8 cellular contexts compared by ENCODE assay signal in the genomic region with DNA sequence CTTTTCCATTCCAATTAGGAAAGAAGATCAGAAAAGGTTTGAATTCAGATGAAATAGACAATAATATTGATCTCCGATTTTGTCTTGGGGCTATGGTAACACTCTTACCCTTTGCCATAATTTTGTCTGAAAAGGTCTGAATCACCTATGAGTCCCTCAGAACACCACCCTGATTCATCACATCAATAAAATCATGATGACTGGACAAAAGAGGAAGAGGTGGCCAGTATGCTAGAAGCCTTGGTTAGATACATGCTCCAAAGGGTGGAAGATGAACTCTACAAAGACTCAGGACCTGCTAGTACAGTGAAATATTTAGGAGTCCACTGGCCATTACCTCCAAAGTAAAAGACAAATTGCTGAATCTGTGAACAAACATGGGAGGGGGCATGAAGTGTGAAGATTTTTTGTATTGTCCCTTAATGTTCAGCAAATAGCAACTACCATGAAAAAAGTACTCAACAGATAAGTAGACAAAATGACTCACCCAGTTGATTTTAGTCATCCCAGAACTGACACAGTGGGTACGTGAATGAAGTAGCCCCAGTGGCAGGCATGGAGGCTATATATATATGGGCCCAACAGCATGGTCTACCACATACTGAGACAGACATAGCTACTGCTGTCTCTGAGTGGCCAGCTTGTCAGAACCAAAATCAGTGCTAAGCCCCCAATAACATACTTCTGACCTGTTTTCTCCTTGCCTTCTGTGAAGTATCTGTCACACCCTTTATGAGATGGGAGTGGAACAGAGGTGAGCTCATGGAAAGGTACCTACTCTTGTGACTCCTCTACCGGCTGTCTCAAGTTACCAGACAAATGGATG. TPM values are rescaled to one million over a fixed set of nuclear protein-coding genes. Genes with fewer than 3 reads are reported as not detected.
A peak's percentile ranks its signal among the peaks of the same experiment; 100 is the strongest.
DNase-seq lines count a peak whose midpoint lies in the region; ATAC-seq and TF ChIP-seq lines count a peak whose summit lies in the region.

No MANE protein-coding gene starts in this region.

- ATAC-seq in HG03175 (IDR thresholded peaks at IDR 0.05; ENCODE audit: unreplicated experiment), result peak; percentile 90

- 68 to 82% methylated on average over 3 of the region's 3 CpGs for WGBS in esophagus squamous epithelium, 2 donors

- TF ChIP-seq POLR2A in Peyer's patch (IDR thresholded peaks at IDR 0.05), result no peak
- TF ChIP-seq POLR2A in esophagus squamous epithelium (IDR thresholded peaks at IDR 0.05), result no peak

- no peak overlapping the region for H3K27ac ChIP-seq in Peyer's patch
- no peak overlapping the region for H3K27ac ChIP-seq in esophagus squamous epithelium

- DNase-seq in activated effector memory CD4-positive, alpha-beta T cell treated with anti-CD3 and anti-CD28 coated beads, Interleukin-2, amount 50 U/mL, for 16 hours, result peak; percentile 69
- no peak for DNase-seq in activated effector memory CD4-positive, alpha-beta T cell treated with Interleukin-2 at 50 U/mL for 16 hours
- DNase-seq in activated CD8-positive, alpha-beta memory T cell treated with anti-CD3 and anti-CD28 coated beads, Interleukin-2, amount 50 U/mL, for 4 hours, result peak; percentile 17
- DNase-seq in stimulated activated CD8-positive, alpha-beta memory T cell treated with anti-CD3 and anti-CD28 coated beads, Interleukin-4, amount 100 ng/mL, for 48 hours, result peak; percentile 67
- DNase-seq in Peyer's patch, result no peak
- no peak for DNase-seq in NCI-H1417 (lab: John Stamatoyannopoulos, UW)
- DNase-seq in esophagus squamous epithelium (lab: John Stamatoyannopoulos, UW), result no peak

- H3K4me1 ChIP-seq in Peyer's patch (peaks cover 0 to 3% (median 0%) of the 10 kb centered on the region in 4 donors), esophagus squamous epithelium (peaks cover 0 to 6% (median 0%) of the 10 kb centered on the region in 3 donors)

- H3K9me3 ChIP-seq in Peyer's patch (no peaks in the 10 kb centered on the region), esophagus squamous epithelium (no peaks in the 10 kb centered on the region)

- TF ChIP-seq CTCF in Peyer's patch (IDR thresholded peaks at IDR 0.05), result no peak
- no peak for TF ChIP-seq CTCF in esophagus squamous epithelium (IDR thresholded peaks at IDR 0.05)

- H3K27me3 ChIP-seq in Peyer's patch (no peaks in the 10 kb centered on the region), esophagus squamous epithelium (no peaks in the 10 kb centered on the region)

- H3K4me3 ChIP-seq in Peyer's patch (no peak overlapping the region), esophagus squamous epithelium (no peak overlapping the region)

- intact Hi-C loops in esophagus squamous epithelium (cut with DNase I), result no loop called here

- H3K36me3 ChIP-seq in Peyer's patch (no peaks in the 10 kb centered on the region), esophagus squamous epithelium (no peaks in the 10 kb centered on the region)

RNA-seq across cellular contexts. Expression of gene GLS, which starts 36.5 kb away (rescaled TPM):
- total RNA-seq in Peyer's patch (100 to 1,000 TPM; 232 to 298 (median 258) TPM), esophagus squamous epithelium (10 to 100 TPM; 22.0 to 84.1 (median 45.9) TPM)

Comparison
In these comparisons a context has a peak if more than half of its experiments do, and no peak if none do; other contexts are left out.
1. DNase-seq: peak in activated effector memory CD4-positive, alpha-beta T cell treated with anti-CD3 and anti-CD28 coated beads, Interleukin-2, amount 50 U/mL, for 16 hours (single experiment), activated CD8-positive, alpha-beta memory T cell treated with anti-CD3 and anti-CD28 coated beads, Interleukin-2, amount 50 U/mL, for 4 hours (single experiment) and stimulated activated CD8-positive, alpha-beta memory T cell treated with anti-CD3 and anti-CD28 coated beads, Interleukin-4, amount 100 ng/mL, for 48 hours (single experiment); none in activated effector memory CD4-positive, alpha-beta T cell treated with Interleukin-2 at 50 U/mL for 16 hours (single experiment), Peyer's patch (0 of 3), NCI-H1417 (0 of 3) and esophagus squamous epithelium (single experiment).